Comparison of ENCODE assay signal across 1 cellular context in the genomic region with DNA sequence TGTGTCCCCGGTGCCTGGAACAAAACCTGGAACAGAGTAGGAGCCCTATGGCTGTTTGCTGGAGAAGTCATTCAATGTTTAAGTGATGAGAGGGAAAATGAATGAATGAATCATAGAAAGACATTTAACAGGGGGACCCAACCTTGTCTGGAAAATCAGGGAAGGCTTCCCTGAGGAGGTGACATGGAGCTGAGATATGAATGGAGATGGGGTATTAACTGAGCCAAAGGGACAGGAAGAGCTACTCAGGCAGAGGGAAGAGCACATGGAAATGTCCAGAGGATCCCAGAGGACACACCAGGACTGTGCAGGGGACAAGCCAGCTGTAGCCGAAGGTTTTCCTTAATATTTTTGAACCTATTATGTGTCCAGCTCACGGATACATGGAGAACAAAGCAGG.
A peak's percentile ranks its signal among the peaks of the same experiment; 100 is the strongest.
TF ChIP-seq lines count a peak whose summit lies in the region.

No MANE protein-coding gene starts in this region.

TF ChIP-seq in K562, 482 proteins besides CTCF, POLR2A, EP300 and RAD21 (continued from another document):
- TF ChIP-seq ZNF436 (CRISPR knock-in tag; IDR thresholded peaks at IDR 0.05), result peak; percentile 86
- TF ChIP-seq MYNN (IDR thresholded peaks at IDR 0.05), result no peak
- TF ChIP-seq MYNN (CRISPR knock-in tag; IDR thresholded peaks at IDR 0.05), result no peak
- TF ChIP-seq TOE1 (IDR thresholded peaks at IDR 0.05; ENCODE audit: borderline replicate concordance), result no peak
- TF ChIP-seq TOE1 (CRISPR knock-in tag; IDR thresholded peaks at IDR 0.05; ENCODE audit: borderline replicate concordance, low read depth), result no peak
- TF ChIP-seq, protein P1, sequence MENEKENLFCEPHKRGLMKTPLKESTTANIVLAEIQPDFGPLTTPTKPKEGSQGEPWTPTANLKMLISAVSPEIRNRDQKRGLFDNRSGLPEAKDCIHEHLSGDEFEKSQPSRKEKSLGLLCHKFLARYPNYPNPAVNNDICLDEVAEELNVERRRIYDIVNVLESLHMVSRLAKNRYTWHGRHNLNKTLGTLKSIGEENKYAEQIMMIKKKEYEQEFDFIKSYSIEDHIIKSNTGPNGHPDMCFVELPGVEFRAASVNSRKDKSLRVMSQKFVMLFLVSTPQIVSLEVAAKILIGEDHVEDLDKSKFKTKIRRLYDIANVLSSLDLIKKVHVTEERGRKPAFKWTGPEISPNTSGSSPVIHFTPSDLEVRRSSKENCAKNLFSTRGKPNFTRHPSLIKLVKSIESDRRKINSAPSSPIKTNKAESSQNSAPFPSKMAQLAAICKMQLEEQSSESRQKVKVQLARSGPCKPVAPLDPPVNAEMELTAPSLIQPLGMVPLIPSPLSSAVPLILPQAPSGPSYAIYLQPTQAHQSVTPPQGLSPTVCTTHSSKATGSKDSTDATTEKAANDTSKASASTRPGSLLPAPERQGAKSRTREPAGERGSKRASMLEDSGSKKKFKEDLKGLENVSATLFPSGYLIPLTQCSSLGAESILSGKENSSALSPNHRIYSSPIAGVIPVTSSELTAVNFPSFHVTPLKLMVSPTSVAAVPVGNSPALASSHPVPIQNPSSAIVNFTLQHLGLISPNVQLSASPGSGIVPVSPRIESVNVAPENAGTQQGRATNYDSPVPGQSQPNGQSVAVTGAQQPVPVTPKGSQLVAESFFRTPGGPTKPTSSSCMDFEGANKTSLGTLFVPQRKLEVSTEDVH (IDR thresholded peaks at IDR 0.05; ENCODE audit: low read depth, partially characterized antibody), result no peak
- no peak for TF ChIP-seq NR3C1 (CRISPR knock-in tag; IDR thresholded peaks at IDR 0.05)
- TF ChIP-seq, protein P2, sequence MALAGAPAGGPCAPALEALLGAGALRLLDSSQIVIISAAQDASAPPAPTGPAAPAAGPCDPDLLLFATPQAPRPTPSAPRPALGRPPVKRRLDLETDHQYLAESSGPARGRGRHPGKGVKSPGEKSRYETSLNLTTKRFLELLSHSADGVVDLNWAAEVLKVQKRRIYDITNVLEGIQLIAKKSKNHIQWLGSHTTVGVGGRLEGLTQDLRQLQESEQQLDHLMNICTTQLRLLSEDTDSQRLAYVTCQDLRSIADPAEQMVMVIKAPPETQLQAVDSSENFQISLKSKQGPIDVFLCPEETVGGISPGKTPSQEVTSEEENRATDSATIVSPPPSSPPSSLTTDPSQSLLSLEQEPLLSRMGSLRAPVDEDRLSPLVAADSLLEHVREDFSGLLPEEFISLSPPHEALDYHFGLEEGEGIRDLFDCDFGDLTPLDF (CRISPR knock-in tag; IDR thresholded peaks at IDR 0.05), result no peak
- no peak for TF ChIP-seq CBX2 (IDR thresholded peaks at IDR 0.05; ENCODE audit: insufficient read depth, low read length, poor library complexity, severe bottlenecking)
- no peak for TF ChIP-seq MTF1 (CRISPR knock-in tag; IDR thresholded peaks at IDR 0.05; ENCODE audit: borderline replicate concordance)
- TF ChIP-seq, protein P3, sequence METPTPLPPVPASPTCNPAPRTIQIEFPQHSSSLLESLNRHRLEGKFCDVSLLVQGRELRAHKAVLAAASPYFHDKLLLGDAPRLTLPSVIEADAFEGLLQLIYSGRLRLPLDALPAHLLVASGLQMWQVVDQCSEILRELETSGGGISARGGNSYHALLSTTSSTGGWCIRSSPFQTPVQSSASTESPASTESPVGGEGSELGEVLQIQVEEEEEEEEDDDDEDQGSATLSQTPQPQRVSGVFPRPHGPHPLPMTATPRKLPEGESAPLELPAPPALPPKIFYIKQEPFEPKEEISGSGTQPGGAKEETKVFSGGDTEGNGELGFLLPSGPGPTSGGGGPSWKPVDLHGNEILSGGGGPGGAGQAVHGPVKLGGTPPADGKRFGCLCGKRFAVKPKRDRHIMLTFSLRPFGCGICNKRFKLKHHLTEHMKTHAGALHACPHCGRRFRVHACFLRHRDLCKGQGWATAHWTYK (CRISPR knock-in tag; IDR thresholded peaks at IDR 0.05), result no peak
- TF ChIP-seq, protein P4, sequence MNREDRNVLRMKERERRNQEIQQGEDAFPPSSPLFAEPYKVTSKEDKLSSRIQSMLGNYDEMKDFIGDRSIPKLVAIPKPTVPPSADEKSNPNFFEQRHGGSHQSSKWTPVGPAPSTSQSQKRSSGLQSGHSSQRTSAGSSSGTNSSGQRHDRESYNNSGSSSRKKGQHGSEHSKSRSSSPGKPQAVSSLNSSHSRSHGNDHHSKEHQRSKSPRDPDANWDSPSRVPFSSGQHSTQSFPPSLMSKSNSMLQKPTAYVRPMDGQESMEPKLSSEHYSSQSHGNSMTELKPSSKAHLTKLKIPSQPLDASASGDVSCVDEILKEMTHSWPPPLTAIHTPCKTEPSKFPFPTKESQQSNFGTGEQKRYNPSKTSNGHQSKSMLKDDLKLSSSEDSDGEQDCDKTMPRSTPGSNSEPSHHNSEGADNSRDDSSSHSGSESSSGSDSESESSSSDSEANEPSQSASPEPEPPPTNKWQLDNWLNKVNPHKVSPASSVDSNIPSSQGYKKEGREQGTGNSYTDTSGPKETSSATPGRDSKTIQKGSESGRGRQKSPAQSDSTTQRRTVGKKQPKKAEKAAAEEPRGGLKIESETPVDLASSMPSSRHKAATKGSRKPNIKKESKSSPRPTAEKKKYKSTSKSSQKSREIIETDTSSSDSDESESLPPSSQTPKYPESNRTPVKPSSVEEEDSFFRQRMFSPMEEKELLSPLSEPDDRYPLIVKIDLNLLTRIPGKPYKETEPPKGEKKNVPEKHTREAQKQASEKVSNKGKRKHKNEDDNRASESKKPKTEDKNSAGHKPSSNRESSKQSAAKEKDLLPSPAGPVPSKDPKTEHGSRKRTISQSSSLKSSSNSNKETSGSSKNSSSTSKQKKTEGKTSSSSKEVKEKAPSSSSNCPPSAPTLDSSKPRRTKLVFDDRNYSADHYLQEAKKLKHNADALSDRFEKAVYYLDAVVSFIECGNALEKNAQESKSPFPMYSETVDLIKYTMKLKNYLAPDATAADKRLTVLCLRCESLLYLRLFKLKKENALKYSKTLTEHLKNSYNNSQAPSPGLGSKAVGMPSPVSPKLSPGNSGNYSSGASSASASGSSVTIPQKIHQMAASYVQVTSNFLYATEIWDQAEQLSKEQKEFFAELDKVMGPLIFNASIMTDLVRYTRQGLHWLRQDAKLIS (CRISPR knock-in tag; IDR thresholded peaks at IDR 0.05), result no peak
- TF ChIP-seq CREBBP (IDR thresholded peaks at IDR 0.05; ENCODE audit: low read depth, low read length), result no peak
- no peak for TF ChIP-seq SPI1 (IDR thresholded peaks at IDR 0.05; ENCODE audit: borderline replicate concordance, low read depth, low read length)
- TF ChIP-seq, protein P5, sequence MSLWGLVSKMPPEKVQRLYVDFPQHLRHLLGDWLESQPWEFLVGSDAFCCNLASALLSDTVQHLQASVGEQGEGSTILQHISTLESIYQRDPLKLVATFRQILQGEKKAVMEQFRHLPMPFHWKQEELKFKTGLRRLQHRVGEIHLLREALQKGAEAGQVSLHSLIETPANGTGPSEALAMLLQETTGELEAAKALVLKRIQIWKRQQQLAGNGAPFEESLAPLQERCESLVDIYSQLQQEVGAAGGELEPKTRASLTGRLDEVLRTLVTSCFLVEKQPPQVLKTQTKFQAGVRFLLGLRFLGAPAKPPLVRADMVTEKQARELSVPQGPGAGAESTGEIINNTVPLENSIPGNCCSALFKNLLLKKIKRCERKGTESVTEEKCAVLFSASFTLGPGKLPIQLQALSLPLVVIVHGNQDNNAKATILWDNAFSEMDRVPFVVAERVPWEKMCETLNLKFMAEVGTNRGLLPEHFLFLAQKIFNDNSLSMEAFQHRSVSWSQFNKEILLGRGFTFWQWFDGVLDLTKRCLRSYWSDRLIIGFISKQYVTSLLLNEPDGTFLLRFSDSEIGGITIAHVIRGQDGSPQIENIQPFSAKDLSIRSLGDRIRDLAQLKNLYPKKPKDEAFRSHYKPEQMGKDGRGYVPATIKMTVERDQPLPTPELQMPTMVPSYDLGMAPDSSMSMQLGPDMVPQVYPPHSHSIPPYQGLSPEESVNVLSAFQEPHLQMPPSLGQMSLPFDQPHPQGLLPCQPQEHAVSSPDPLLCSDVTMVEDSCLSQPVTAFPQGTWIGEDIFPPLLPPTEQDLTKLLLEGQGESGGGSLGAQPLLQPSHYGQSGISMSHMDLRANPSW (CRISPR knock-in tag; IDR thresholded peaks at IDR 0.05), result no peak
- peak; percentile 47 to 68; a peak in 3 of 4 replicates for TF ChIP-seq KDM1A (IDR thresholded peaks at IDR 0.05)
- no peak for TF ChIP-seq ELF2 (CRISPR knock-in tag; IDR thresholded peaks at IDR 0.05)
- peak; percentile 99 for TF ChIP-seq ZFP36 (IDR thresholded peaks at IDR 0.05; ENCODE audit: low read depth, low read length, partially characterized antibody)
- TF ChIP-seq, protein P6, sequence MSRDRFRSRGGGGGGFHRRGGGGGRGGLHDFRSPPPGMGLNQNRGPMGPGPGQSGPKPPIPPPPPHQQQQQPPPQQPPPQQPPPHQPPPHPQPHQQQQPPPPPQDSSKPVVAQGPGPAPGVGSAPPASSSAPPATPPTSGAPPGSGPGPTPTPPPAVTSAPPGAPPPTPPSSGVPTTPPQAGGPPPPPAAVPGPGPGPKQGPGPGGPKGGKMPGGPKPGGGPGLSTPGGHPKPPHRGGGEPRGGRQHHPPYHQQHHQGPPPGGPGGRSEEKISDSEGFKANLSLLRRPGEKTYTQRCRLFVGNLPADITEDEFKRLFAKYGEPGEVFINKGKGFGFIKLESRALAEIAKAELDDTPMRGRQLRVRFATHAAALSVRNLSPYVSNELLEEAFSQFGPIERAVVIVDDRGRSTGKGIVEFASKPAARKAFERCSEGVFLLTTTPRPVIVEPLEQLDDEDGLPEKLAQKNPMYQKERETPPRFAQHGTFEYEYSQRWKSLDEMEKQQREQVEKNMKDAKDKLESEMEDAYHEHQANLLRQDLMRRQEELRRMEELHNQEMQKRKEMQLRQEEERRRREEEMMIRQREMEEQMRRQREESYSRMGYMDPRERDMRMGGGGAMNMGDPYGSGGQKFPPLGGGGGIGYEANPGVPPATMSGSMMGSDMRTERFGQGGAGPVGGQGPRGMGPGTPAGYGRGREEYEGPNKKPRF (IDR thresholded peaks at IDR 0.05; ENCODE audit: low read depth, low read length), result no peak
- no peak for TF ChIP-seq MIER1 (IDR thresholded peaks at IDR 0.05; ENCODE audit: low read depth)
- TF ChIP-seq ZKSCAN8 (CRISPR knock-in tag; IDR thresholded peaks at IDR 0.05), result 0 out of 2 replicates have a peak, but pooled peaks have one; percentile 34
- TF ChIP-seq HDAC6 (IDR thresholded peaks at IDR 0.05; ENCODE audit: low read depth, low read length), result no peak
- no peak for TF ChIP-seq BMI1 (IDR thresholded peaks at IDR 0.05; ENCODE audit: low read length)
- peak in 1 of 2 experiments; percentile 35; a peak in 1 of 4 replicates for TF ChIP-seq RCOR1 (IDR thresholded peaks at IDR 0.05; ENCODE audit: borderline replicate concordance in 1 of 2, low read depth in 2 of 2, low read length in 2 of 2)
- TF ChIP-seq, protein P7, sequence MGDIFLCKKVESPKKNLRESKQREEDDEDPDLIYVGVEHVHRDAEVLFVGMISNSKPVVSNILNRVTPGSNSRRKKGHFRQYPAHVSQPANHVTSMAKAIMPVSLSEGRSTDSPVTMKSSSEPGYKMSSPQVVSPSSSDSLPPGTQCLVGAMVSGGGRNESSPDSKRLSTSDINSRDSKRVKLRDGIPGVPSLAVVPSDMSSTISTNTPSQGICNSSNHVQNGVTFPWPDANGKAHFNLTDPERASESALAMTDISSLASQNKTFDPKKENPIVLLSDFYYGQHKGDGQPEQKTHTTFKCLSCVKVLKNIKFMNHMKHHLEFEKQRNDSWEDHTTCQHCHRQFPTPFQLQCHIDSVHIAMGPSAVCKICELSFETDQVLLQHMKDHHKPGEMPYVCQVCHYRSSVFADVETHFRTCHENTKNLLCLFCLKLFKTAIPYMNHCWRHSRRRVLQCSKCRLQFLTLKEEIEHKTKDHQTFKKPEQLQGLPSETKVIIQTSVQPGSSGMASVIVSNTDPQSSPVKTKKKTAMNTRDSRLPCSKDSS (IDR thresholded peaks at IDR 0.05; ENCODE audit: low read depth, partially characterized antibody), result no peak
- no peak for TF ChIP-seq SP1 (CRISPR knock-in tag; IDR thresholded peaks at IDR 0.05)
- TF ChIP-seq RAD51 (IDR thresholded peaks at IDR 0.05; ENCODE audit: borderline replicate concordance, low read depth), result no peak
- TF ChIP-seq SMARCA5 (IDR thresholded peaks at IDR 0.05), result peak; percentile 79; the same call in 1 of the 2 replicates
- TF ChIP-seq, protein P8, sequence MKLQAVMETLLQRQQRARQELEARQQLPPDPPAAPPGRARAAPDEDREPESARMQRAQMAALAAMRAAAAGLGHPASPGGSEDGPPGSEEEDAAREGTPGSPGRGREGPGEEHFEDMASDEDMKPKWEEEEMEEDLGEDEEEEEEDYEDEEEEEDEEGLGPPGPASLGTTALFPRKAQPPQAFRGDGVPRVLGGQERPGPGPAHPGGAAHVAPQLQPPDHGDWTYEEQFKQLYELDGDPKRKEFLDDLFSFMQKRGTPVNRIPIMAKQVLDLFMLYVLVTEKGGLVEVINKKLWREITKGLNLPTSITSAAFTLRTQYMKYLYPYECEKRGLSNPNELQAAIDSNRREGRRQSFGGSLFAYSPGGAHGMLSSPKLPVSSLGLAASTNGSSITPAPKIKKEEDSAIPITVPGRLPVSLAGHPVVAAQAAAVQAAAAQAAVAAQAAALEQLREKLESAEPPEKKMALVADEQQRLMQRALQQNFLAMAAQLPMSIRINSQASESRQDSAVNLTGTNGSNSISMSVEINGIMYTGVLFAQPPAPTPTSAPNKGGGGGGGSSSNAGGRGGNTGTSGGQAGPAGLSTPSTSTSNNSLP (IDR thresholded peaks at IDR 0.05; ENCODE audit: borderline replicate concordance, low read depth, low read length), result no peak
- TF ChIP-seq ZNF778 (CRISPR knock-in tag; IDR thresholded peaks at IDR 0.05), result no peak
- TF ChIP-seq PHF8 (IDR thresholded peaks at IDR 0.05; ENCODE audit: borderline replicate concordance, low read length), result no peak
- TF ChIP-seq RBM25 (IDR thresholded peaks at IDR 0.05; ENCODE audit: low read depth, low read length, severe bottlenecking), result peak; percentile 66
TF ChIP-seq in K562: peak in this region for 9.
